In genomic region chr11:65013692-65014145, GRCh38 we compare ENCODE assay signal across 1 cellular context.
TF ChIP-seq lines count a peak whose summit lies in the region.

No MANE protein-coding gene starts in this region.

TF ChIP-seq in K562, 482 proteins besides CTCF, POLR2A, EP300 and RAD21 (continued from another document):
- TF ChIP-seq SIN3A (IDR thresholded peaks at IDR 0.05; ENCODE audit: borderline replicate concordance in 2 of 2, control insufficient read depth in 1 of 2, low read depth in 2 of 2, low read length in 2 of 2) (peak in 1 of 2 experiments; percentile 26; a peak in 1 of 4 replicates), ZC3H11A (IDR thresholded peaks at IDR 0.05; ENCODE audit: low read depth, low read length) (no peak), ATF6 (CRISPR knock-in tag; IDR thresholded peaks at IDR 0.05) (peak; percentile 29; the same call in 1 of the 2 replicates), ZNF780A (CRISPR knock-in tag; IDR thresholded peaks at IDR 0.05) (no peak), ZNF347 (CRISPR knock-in tag; IDR thresholded peaks at IDR 0.05; ENCODE audit: low read depth) (no peak), TFAP4 (CRISPR knock-in tag; IDR thresholded peaks at IDR 0.05; ENCODE audit: borderline replicate concordance) (peak; percentile 97), ZNF644 (tag; IDR thresholded peaks at IDR 0.05; ENCODE audit: low read depth) (peak; percentile 57; the same call in 1 of the 2 replicates), JUN (IDR thresholded peaks at IDR 0.05; ENCODE audit: borderline replicate concordance, low read depth, low read length) (peak; percentile 12; the same call in 1 of the 2 replicates), JUN (CRISPR knock-in tag; IDR thresholded peaks at IDR 0.05; ENCODE audit: borderline replicate concordance) (peak; percentile 77; the same call in 1 of the 2 replicates), ZC3H8 (IDR thresholded peaks at IDR 0.05) (0 out of 2 replicates have a peak, but pooled peaks have one; percentile 69), HMBOX1 (IDR thresholded peaks at IDR 0.05) (no peak), NBN (IDR thresholded peaks at IDR 0.05; ENCODE audit: low read depth) (0 out of 2 replicates have a peak, but pooled peaks have one; percentile 76), DPF2 (IDR thresholded peaks at IDR 0.05) (peak; percentile 73), CBX3 (IDR thresholded peaks at IDR 0.05; ENCODE audit: borderline replicate concordance in 1 of 2, low read length in 2 of 2) (no peak), ELK1 (CRISPR knock-in tag; IDR thresholded peaks at IDR 0.05) (0 out of 2 replicates have a peak, but pooled peaks have one; percentile 33), JUND (IDR thresholded peaks at IDR 0.05; ENCODE audit: borderline replicate concordance, low read depth, low read length) (no peak), JUND (tag; IDR thresholded peaks at IDR 0.05; ENCODE audit: borderline replicate concordance, low read depth, low read length) (peak; percentile 56; the same call in 1 of the 3 replicates), MIER1 (IDR thresholded peaks at IDR 0.05; ENCODE audit: low read depth) (peak; percentile 70; the same call in 1 of the 2 replicates), TAF1 (IDR thresholded peaks at IDR 0.05; ENCODE audit: control insufficient read depth, extremely low read depth, insufficient read depth, low read length, severe bottlenecking) (peak; percentile 34), MXI1 (IDR thresholded peaks at IDR 0.05; ENCODE audit: low read depth, low read length) (no peak), NR2C1 (IDR thresholded peaks at IDR 0.05) (peak; percentile 49), NR2C1 (tag; IDR thresholded peaks at IDR 0.05) (peak; percentile 71; the same call in 1 of the 2 replicates), MEF2A (IDR thresholded peaks at IDR 0.05; ENCODE audit: control insufficient read depth, low read depth, low read length) (no peak), U2AF1 (optimal IDR thresholded peaks at IDR 0.05; ENCODE audit: low read depth, low read length) (peak; percentile 8), NR4A1 (CRISPR knock-in tag; IDR thresholded peaks at IDR 0.05) (no peak), NR4A1 (tag; IDR thresholded peaks at IDR 0.05) (0 out of 2 replicates have a peak, but pooled peaks have one; percentile 22), ZFP36 (IDR thresholded peaks at IDR 0.05; ENCODE audit: low read depth, low read length, partially characterized antibody) (no peak), NKRF (IDR thresholded peaks at IDR 0.05; ENCODE audit: borderline replicate concordance) (peak; percentile 85), HEY1 (CRISPR knock-in tag; IDR thresholded peaks at IDR 0.05; ENCODE audit: borderline replicate concordance) (no peak), MTA1 (IDR thresholded peaks at IDR 0.05; ENCODE audit: borderline replicate concordance) (peak; percentile 48; the same call in 1 of the 2 replicates), PHF20 (IDR thresholded peaks at IDR 0.05; ENCODE audit: partially characterized antibody) (peak; percentile 72), ZNF609 (CRISPR knock-in tag; IDR thresholded peaks at IDR 0.05; ENCODE audit: borderline replicate concordance) (peak; percentile 69), ZFX (CRISPR knock-in tag; IDR thresholded peaks at IDR 0.05) (peak; percentile 87), KAT2B (IDR thresholded peaks at IDR 0.05; ENCODE audit: low read depth, low read length) (peak; percentile 55), JUNB (CRISPR knock-in tag; conservative IDR thresholded peaks at IDR 0.05) (no peak), CBX5 (IDR thresholded peaks at IDR 0.05; ENCODE audit: borderline replicate concordance, low read depth) (0 out of 2 replicates have a peak, but pooled peaks have one; percentile 10), PTRF (tag; IDR thresholded peaks at IDR 0.05) (no peak), ZFP91 (CRISPR knock-in tag; IDR thresholded peaks at IDR 0.05) (0 out of 2 replicates have a peak, but pooled peaks have one; percentile 31), ZBED1 (IDR thresholded peaks at IDR 0.05) (peak; percentile 26; the same call in 1 of the 2 replicates), MBD2 (IDR thresholded peaks at IDR 0.05; ENCODE audit: borderline replicate concordance, low read depth) (no peak; the same call in 1 of the 2 replicates)
